In genomic region chr2:201448701-201449100, GRCh38 we compare ENCODE assay signal across 10 cellular contexts. TPM values are rescaled to one million over a fixed set of nuclear protein-coding genes. Genes with fewer than 3 reads are reported as not detected.
DNase-seq lines count a peak whose midpoint lies in the region; ATAC-seq, FAIRE-seq and TF ChIP-seq lines count a peak whose summit lies in the region.
"Had no signal": no experiment of that assay in that cellular context is flagged by ENCODE, and none has a peak within 500 bp of the region (broad histone marks: within the 10 kb centered on the region; RNA-seq: fewer than 3 reads in every experiment).

No MANE protein-coding gene starts in this region.

- H3K4me1 ChIP-seq in A549 = peaks cover 17% of the 10 kb centered on the region; the same call in 1 of the 3 replicates

- peak overlapping the region; percentile 96 for H3K27ac Mint-ChIP-seq in activated T-cell treated with anti-CD3 and anti-CD28 coated beads, Interleukin-2, amount 50 U/mL, for 72 hours
- H3K27ac Mint-ChIP-seq in glutamatergic neuron (ENCODE audit: unreplicated experiment) = no peak overlapping the region

- 77% methylated on average over 4 of the region's 4 CpGs for WGBS in A549 (ENCODE audit: missing lambda C conversion rate)

- no peak for TF ChIP-seq EP300 in A549 (IDR thresholded peaks at IDR 0.05)

- no peak for TF ChIP-seq RAD21 in A549 (conservative IDR thresholded peaks at IDR 0.05 in 1 of 2, IDR thresholded peaks at IDR 0.05 in 1 of 2)

- H3K9me3 Mint-ChIP-seq in activated T-cell treated with anti-CD3 and anti-CD28 coated beads, Interleukin-2, amount 50 U/mL, for 72 hours = no peaks in the 10 kb centered on the region
- peaks cover 8% of the 10 kb centered on the region for H3K9me3 Mint-ChIP-seq in glutamatergic neuron (ENCODE audit: unreplicated experiment)

- no peak for TF ChIP-seq CTCF in A549 (IDR thresholded peaks at IDR 0.05)
- no peak for TF ChIP-seq CTCF in glutamatergic neuron (IDR thresholded peaks at IDR 0.05; ENCODE audit: partially characterized antibody, unreplicated experiment)

- no peak for ATAC-seq in A549
- no peak for ATAC-seq in activated T-cell treated with anti-CD3 and anti-CD28 coated beads, Interleukin-2, amount 50 U/mL, for 72 hours (replicated peaks in 1 of 2)
- no peak for ATAC-seq in HG03097 (IDR thresholded peaks at IDR 0.05; ENCODE audit: low FRiP score, unreplicated experiment)
- ATAC-seq: body of pancreas had no signal

- H3K27me3 Mint-ChIP-seq in activated T-cell treated with anti-CD3 and anti-CD28 coated beads, Interleukin-2, amount 50 U/mL, for 72 hours (ENCODE audit: low read depth) = no peaks in the 10 kb centered on the region
- H3K27me3 Mint-ChIP-seq in glutamatergic neuron (ENCODE audit: unreplicated experiment) = peaks cover 4% of the 10 kb centered on the region

- CTCF ChIA-PET in A549 (lab: Yijun Ruan, JAX) = no interaction called here

- no peak overlapping the region for H3K4me3 ChIP-seq in A549
- H3K4me3 ChIP-seq: body of pancreas had no signal

- 0 out of 3 replicates have a peak overlapping the region, but pooled peaks have one; percentile 0 for H3K4me2 ChIP-seq in A549

- DNase-seq in A549 (ENCODE audit: low read depth in 1 of 2, low spot score in 1 of 2) = no peak
- peak; percentile 51 for DNase-seq in M059J (ENCODE audit: low read depth)
- DNase-seq in activated T-cell treated with anti-CD3 and anti-CD28 coated beads, Interleukin-2, amount 50 U/mL, for 72 hours = peak; percentile 23 to 29
- no peak for DNase-seq in glutamatergic neuron
- no peak for DNase-seq in cerebellar cortex (ENCODE audit: low spot score)
- DNase-seq in AG20443 (ENCODE audit: low spot score) = no peak
- DNase-seq in epidermal melanocyte (ENCODE audit: insufficient read length, low spot score) = no peak
- DNase-seq: body of pancreas, kidney glomerular epithelial cell had no signal

- H3K4me3 Mint-ChIP-seq in activated T-cell treated with anti-CD3 and anti-CD28 coated beads, Interleukin-2, amount 50 U/mL, for 72 hours = peak overlapping the region; percentile 95 to 98
- peak overlapping the region; percentile 67 for H3K4me3 Mint-ChIP-seq in glutamatergic neuron (ENCODE audit: unreplicated experiment)

- peaks cover 3 to 5% of the 10 kb centered on the region in 2 donors for H3K36me3 Mint-ChIP-seq in activated T-cell treated with anti-CD3 and anti-CD28 coated beads, Interleukin-2, amount 50 U/mL, for 72 hours (ENCODE audit: insufficient read depth in 2 of 2)
- no peaks in the 10 kb centered on the region for H3K36me3 Mint-ChIP-seq in glutamatergic neuron (ENCODE audit: unreplicated experiment)

- TF ChIP-seq POLR2A in A549 (IDR thresholded peaks at IDR 0.05; ENCODE audit: low read length) = no peak

- H3K9me3 ChIP-seq in A549 = no peaks in the 10 kb centered on the region
- H3K9me3 ChIP-seq: body of pancreas had no signal

- POLR2A ChIA-PET in A549 (lab: Yijun Ruan, JAX) = no interaction called here

- no peak for FAIRE-seq in A549 (lab: Jason Lieb, UNC)

- H3K27ac ChIP-seq in A549 = no peak overlapping the region
- H3K27ac ChIP-seq: body of pancreas had no signal

- peaks cover 64% of the 10 kb centered on the region for H3K4me1 Mint-ChIP-seq in activated T-cell treated with anti-CD3 and anti-CD28 coated beads, Interleukin-2, amount 50 U/mL, for 72 hours (ENCODE audit: low read depth)
- H3K4me1 Mint-ChIP-seq in glutamatergic neuron (ENCODE audit: low read depth, unreplicated experiment) = peaks cover 20% of the 10 kb centered on the region

TF ChIP-seq in A549, 52 proteins besides CTCF, POLR2A, EP300 and RAD21:
- TF ChIP-seq KDM1A (IDR thresholded peaks at IDR 0.05; ENCODE audit: low read depth) = no peak
- TF ChIP-seq RNF2 (IDR thresholded peaks at IDR 0.05; ENCODE audit: borderline replicate concordance, low read depth) = no peak
- TF ChIP-seq ATOH8 (CRISPR knock-in tag; IDR thresholded peaks at IDR 0.05; ENCODE audit: low read depth) = no peak
- no peak for TF ChIP-seq FOSB (CRISPR knock-in tag; IDR thresholded peaks at IDR 0.05)
- TF ChIP-seq RARB (CRISPR knock-in tag; IDR thresholded peaks at IDR 0.05) = no peak
- TF ChIP-seq MAZ (IDR thresholded peaks at IDR 0.05; ENCODE audit: borderline replicate concordance, low read depth, low read length) = no peak
- no peak for TF ChIP-seq CEBPB (IDR thresholded peaks at IDR 0.05)
- no peak for TF ChIP-seq FOSL2 (IDR thresholded peaks at IDR 0.05)
- TF ChIP-seq FOSL2 (CRISPR knock-in tag; IDR thresholded peaks at IDR 0.05) = no peak
- no peak for TF ChIP-seq CHD4 (IDR thresholded peaks at IDR 0.05; ENCODE audit: borderline replicate concordance)

RNA-seq across cellular contexts. Expression of gene TRAK2, which starts 2.6 kb away (rescaled TPM):
- polyA plus RNA-seq in A549 (2011; rRNA removed) = 22.4 and 23.2 TPM in 2 replicates
- polyA plus RNA-seq in A549 (2012; cell fraction: cytosol; rRNA removed) = 3.6 and 4.7 TPM in 2 replicates
- polyA plus RNA-seq in A549 (2012; cell fraction: nucleus; rRNA removed) = 2.1 and 3.3 TPM in 2 replicates
- polyA plus RNA-seq in A549 (2017; fragmentation: RNase III; extraction: RNeasy Plus Mini Kit Qiagen cat#74134 plus additional on column Dnase treatment) = 10.2 to 10.8 TPM (median 10.4 TPM) in 3 replicates
- 22.7 and 26.3 TPM in 2 replicates for polyA minus RNA-seq in A549 (2011; rRNA and poly(A)+ RNA removed)
- total RNA-seq in M059J (2014; rRNA removed; shearing (Covaris generic)) = 18.6 and 22.9 TPM in 2 replicates
- 10 to 100 TPM; 20.8 to 22.1 TPM for total RNA-seq in activated T-cell treated with anti-CD3 and anti-CD28 coated beads, Interleukin-2, amount 50 U/mL, for 72 hours
- total RNA-seq in glutamatergic neuron (ENCODE audit: unreplicated experiment) = 58.9 TPM

RNA-seq across cellular contexts. Expression of gene STRADB, which starts 2.8 kb away (rescaled TPM):
- 29.0 and 34.4 TPM in 2 replicates for polyA plus RNA-seq in A549 (2011; rRNA removed)
- 7.4 and 10.3 TPM in 2 replicates for polyA plus RNA-seq in A549 (2012; cell fraction: cytosol; rRNA removed)
- 5.2 and 9.0 TPM in 2 replicates for polyA plus RNA-seq in A549 (2012; cell fraction: nucleus; rRNA removed)
- polyA plus RNA-seq in A549 (2017; fragmentation: RNase III; extraction: RNeasy Plus Mini Kit Qiagen cat#74134 plus additional on column Dnase treatment) = 24.0 to 27.4 TPM (median 25.6 TPM) in 3 replicates
- 12.3 and 20.6 TPM in 2 replicates for polyA minus RNA-seq in A549 (2011; rRNA and poly(A)+ RNA removed)
- total RNA-seq in M059J (2014; rRNA removed; shearing (Covaris generic)) = 41.1 and 51.6 TPM in 2 replicates
- 10 to 100 TPM; 26.7 to 30.4 TPM for total RNA-seq in activated T-cell treated with anti-CD3 and anti-CD28 coated beads, Interleukin-2, amount 50 U/mL, for 72 hours
- 40.5 TPM for total RNA-seq in glutamatergic neuron (ENCODE audit: unreplicated experiment)

Comparison
In these comparisons a context has a peak if more than half of its experiments do, and no peak if none do; other contexts are left out.
1. DNase-seq: peak in M059J (single experiment) and activated T-cell treated with anti-CD3 and anti-CD28 coated beads, Interleukin-2, amount 50 U/mL, for 72 hours (2 of 2); none in A549 (0 of 2), glutamatergic neuron (single experiment), cerebellar cortex (single experiment), AG20443 (single experiment) and epidermal melanocyte (single experiment).